9 cellular contexts compared by ENCODE assay signal in the genomic region with DNA sequence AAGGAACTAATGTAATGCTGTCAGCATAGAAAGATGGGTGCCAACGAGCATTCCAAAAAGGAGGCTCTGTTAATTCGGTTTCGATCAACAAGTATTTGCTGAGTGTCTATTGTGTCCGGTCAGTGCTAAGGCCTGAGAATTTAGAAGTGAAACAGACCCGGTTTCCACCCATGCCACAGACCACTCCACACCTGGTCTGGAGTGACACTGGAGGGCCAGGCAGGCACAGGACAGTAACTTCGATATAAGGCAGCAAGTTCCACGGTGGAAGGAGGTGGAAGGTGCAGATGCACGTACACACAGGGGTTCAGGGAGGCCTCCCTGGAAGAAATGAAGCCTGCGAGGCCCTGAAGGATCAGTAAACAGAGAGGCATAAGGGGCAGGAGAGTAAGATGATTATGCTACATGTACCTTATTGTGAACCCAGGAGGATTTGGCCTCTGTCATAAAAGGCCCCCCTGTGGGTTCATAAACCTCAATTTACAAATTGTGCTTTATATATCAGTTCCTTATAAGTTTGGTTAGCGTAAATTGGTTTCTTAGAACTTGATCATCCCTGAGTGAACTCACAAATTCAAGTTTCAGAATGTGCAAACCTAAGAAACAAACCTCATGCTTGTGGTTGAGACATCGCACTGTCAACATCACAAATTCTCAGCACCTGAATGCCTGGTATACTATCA. TPM values are rescaled to one million over a fixed set of nuclear protein-coding genes. Genes with fewer than 3 reads are reported as not detected.
A peak's percentile ranks its signal among the peaks of the same experiment; 100 is the strongest.
DNase-seq lines count a peak whose midpoint lies in the region; ATAC-seq and TF ChIP-seq lines count a peak whose summit lies in the region.
"Had no signal": no experiment of that assay in that cellular context is flagged by ENCODE, and none has a peak within 500 bp of the region (broad histone marks: within the 10 kb centered on the region; RNA-seq: fewer than 3 reads in every experiment).

No MANE protein-coding gene starts in this region.

- no peak overlapping the region for H2AFZ ChIP-seq in trophoblast cell (ENCODE audit: insufficient read depth, low read length, poor library complexity)

- ATAC-seq in GM18867 (IDR thresholded peaks at IDR 0.05; ENCODE audit: unreplicated experiment) (peak; percentile 78), GM21825 (IDR thresholded peaks at IDR 0.05; ENCODE audit: unreplicated experiment) (peak; percentile 47)

- H2BK5ac ChIP-seq in trophoblast cell (ENCODE audit: low read depth, low read length, poor library complexity): peak overlapping the region; percentile 5

- no peaks in the 10 kb centered on the region for H3K9me3 ChIP-seq in trophoblast cell (ENCODE audit: insufficient read depth, low read depth, low read length)
- H3K9me3 ChIP-seq: suprapubic skin had no signal

- no peak overlapping the region for H3K4me2 ChIP-seq in trophoblast cell (ENCODE audit: low read length)

- peak overlapping the region; percentile 84 for H3K14ac ChIP-seq in trophoblast cell (ENCODE audit: low read length)

- POLR2A ChIA-PET in RWPE1 (lab: Yijun Ruan, JAX; ENCODE audit: low non-redundant PET): no interaction called here

- H2BK120ac ChIP-seq in trophoblast cell (ENCODE audit: insufficient read depth, low read length, poor library complexity): peak overlapping the region; percentile 19

- CTCF ChIA-PET in RWPE1 (lab: Yijun Ruan, JAX): no interaction called here

- H4K12ac ChIP-seq in trophoblast cell (ENCODE audit: low read depth, low read length): no peak overlapping the region

- no peaks in the 10 kb centered on the region for H3K27me3 ChIP-seq in trophoblast cell (ENCODE audit: insufficient read depth, low read length)
- H3K27me3 ChIP-seq: suprapubic skin had no signal

- H3K79me2 ChIP-seq in trophoblast cell (ENCODE audit: control insufficient read depth, insufficient read depth, low read length, poor library complexity): peaks cover 23% of the 10 kb centered on the region

- peaks cover 50% of the 10 kb centered on the region for H3K79me1 ChIP-seq in trophoblast cell (ENCODE audit: low read length)

- H3K4me1 ChIP-seq in trophoblast cell (ENCODE audit: control insufficient read depth in 1 of 2, insufficient read depth in 2 of 2, low read length in 2 of 2): peaks cover 38 to 53% of the 10 kb centered on the region in 2 experiments

- H3K36me3 ChIP-seq in trophoblast cell (ENCODE audit: control insufficient read depth in 1 of 2, insufficient read depth in 2 of 2, low read length in 2 of 2): peaks cover 38 to 54% of the 10 kb centered on the region in 2 experiments

- H3K9ac ChIP-seq in trophoblast cell (ENCODE audit: low read length): peak overlapping the region; percentile 30

- H3K23ac ChIP-seq in trophoblast cell (ENCODE audit: low read length): no peak overlapping the region

- no CpG with 5 or more reads among the region's 11 CpGs for WGBS in trophoblast cell (ENCODE audit: extremely low coverage, insufficient coverage, insufficient read length)

- H4K91ac ChIP-seq in trophoblast cell (ENCODE audit: low read depth, low read length): peak overlapping the region; percentile 22

- peak overlapping the region; percentile 55 for H3K18ac ChIP-seq in trophoblast cell (ENCODE audit: low read length)

- H2BK12ac ChIP-seq in trophoblast cell (ENCODE audit: low read length): peak overlapping the region; percentile 67

- H3K4ac ChIP-seq in trophoblast cell (ENCODE audit: low read depth, low read length): peak overlapping the region; percentile 35

- peak overlapping the region; percentile 77 for H2AK5ac ChIP-seq in trophoblast cell (ENCODE audit: low read length)

- peak overlapping the region; percentile 41 for H4K8ac ChIP-seq in trophoblast cell (ENCODE audit: low read depth, low read length)

- H3K4me3 ChIP-seq in trophoblast cell (ENCODE audit: low read depth, low read length): no peak overlapping the region
- H3K4me3 ChIP-seq: suprapubic skin had no signal

- DNase-seq in RWPE1 (ENCODE audit: low spot score) (no peak), trophoblast cell (no peak), retina (no peak), NCI-H1048 (lab: John Stamatoyannopoulos, UW) (no peak), NCI-H1417 (lab: John Stamatoyannopoulos, UW) (no peak), NCI-H2029 (lab: John Stamatoyannopoulos, UW) (no peak)

- TF ChIP-seq CTCF in RWPE1 (conservative IDR thresholded peaks at IDR 0.05; ENCODE audit: low read depth): no peak

- H3K27ac ChIP-seq in RWPE1 (peak overlapping the region; percentile 99), trophoblast cell (ENCODE audit: low read depth, low read length) (peak overlapping the region; percentile 2)

RNA-seq across cellular contexts. Expression of gene SSH1, which starts 25.9 kb away (rescaled TPM):
- 28.2 and 30.2 TPM in 2 replicates for polyA plus RNA-seq in trophoblast cell (2013)

RNA-seq across cellular contexts. Expression of gene DAO, which starts 48.4 kb away (rescaled TPM):
- 0.45 and 0.68 TPM in 2 replicates for polyA plus RNA-seq in trophoblast cell (2013)
